In the genomic region with DNA sequence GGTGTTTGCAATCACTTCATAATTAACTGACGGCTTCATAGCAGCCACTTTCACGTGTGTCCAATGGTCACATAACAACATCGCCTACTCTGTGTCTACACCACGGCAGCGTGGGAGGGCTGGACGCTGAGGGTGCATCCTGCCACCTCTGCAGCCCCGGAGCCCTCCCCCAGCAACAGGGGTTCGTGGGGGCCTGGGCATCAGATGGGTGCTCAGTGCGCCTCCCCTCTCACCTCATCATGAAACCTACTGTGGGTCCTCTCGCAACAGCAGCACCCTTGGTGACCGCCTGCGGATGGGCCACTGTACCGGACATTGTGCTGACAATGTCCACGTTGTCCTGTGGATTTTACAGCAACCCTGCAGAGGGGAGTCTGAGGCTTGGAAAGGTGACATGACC, we compare ENCODE assay signal across 2 cellular contexts.
TF ChIP-seq lines count a peak whose summit lies in the region.

No MANE protein-coding gene starts in this region.

TF ChIP-seq in H1, 55 proteins besides CTCF, POLR2A, EP300 and RAD21:
- TF ChIP-seq RBBP5 (IDR thresholded peaks at IDR 0.05; ENCODE audit: borderline replicate concordance, low read depth, low read length) = no peak
- TF ChIP-seq CEBPB (IDR thresholded peaks at IDR 0.05; ENCODE audit: low read depth, low read length) = no peak
- TF ChIP-seq SIRT6 (IDR thresholded peaks at IDR 0.05; ENCODE audit: low read length) = no peak
- TF ChIP-seq SIX5 (IDR thresholded peaks at IDR 0.05; ENCODE audit: low read depth, low read length) = no peak
- TF ChIP-seq NANOG (IDR thresholded peaks at IDR 0.05; ENCODE audit: insufficient read depth, low read depth, low read length, poor library complexity, severe bottlenecking) = no peak
- TF ChIP-seq TAF1 (IDR thresholded peaks at IDR 0.05; ENCODE audit: low read depth, low read length) = no peak
- TF ChIP-seq SP4 (IDR thresholded peaks at IDR 0.05; ENCODE audit: low read length) = no peak
- TF ChIP-seq CHD2 (IDR thresholded peaks at IDR 0.05; ENCODE audit: low read length) = no peak
- TF ChIP-seq, protein P1, sequence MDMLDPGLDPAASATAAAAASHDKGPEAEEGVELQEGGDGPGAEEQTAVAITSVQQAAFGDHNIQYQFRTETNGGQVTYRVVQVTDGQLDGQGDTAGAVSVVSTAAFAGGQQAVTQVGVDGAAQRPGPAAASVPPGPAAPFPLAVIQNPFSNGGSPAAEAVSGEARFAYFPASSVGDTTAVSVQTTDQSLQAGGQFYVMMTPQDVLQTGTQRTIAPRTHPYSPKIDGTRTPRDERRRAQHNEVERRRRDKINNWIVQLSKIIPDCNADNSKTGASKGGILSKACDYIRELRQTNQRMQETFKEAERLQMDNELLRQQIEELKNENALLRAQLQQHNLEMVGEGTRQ (IDR thresholded peaks at IDR 0.05; ENCODE audit: low read length) = no peak
- TF ChIP-seq BRCA1 (IDR thresholded peaks at IDR 0.05; ENCODE audit: low read depth, low read length) = no peak
- no peak for TF ChIP-seq RFX5 (IDR thresholded peaks at IDR 0.05; ENCODE audit: borderline replicate concordance, low read depth, low read length)
TF ChIP-seq in H1: peak in this region for 0.

TF ChIP-seq in SK-N-SH, 30 proteins besides CTCF, POLR2A, EP300 and RAD21:
- TF ChIP-seq JUND (IDR thresholded peaks at IDR 0.05) = no peak
- no peak for TF ChIP-seq SMC3 (IDR thresholded peaks at IDR 0.05; ENCODE audit: low read depth, low read length)
- no peak for TF ChIP-seq FOSL2 (IDR thresholded peaks at IDR 0.05; ENCODE audit: borderline replicate concordance, low read depth)
- no peak for TF ChIP-seq TCF12 (IDR thresholded peaks at IDR 0.05)
- TF ChIP-seq, protein P2, sequence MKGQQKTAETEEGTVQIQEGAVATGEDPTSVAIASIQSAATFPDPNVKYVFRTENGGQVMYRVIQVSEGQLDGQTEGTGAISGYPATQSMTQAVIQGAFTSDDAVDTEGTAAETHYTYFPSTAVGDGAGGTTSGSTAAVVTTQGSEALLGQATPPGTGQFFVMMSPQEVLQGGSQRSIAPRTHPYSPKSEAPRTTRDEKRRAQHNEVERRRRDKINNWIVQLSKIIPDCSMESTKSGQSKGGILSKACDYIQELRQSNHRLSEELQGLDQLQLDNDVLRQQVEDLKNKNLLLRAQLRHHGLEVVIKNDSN (IDR thresholded peaks at IDR 0.05; ENCODE audit: borderline replicate concordance, low read depth) = no peak
- TF ChIP-seq, protein P3, sequence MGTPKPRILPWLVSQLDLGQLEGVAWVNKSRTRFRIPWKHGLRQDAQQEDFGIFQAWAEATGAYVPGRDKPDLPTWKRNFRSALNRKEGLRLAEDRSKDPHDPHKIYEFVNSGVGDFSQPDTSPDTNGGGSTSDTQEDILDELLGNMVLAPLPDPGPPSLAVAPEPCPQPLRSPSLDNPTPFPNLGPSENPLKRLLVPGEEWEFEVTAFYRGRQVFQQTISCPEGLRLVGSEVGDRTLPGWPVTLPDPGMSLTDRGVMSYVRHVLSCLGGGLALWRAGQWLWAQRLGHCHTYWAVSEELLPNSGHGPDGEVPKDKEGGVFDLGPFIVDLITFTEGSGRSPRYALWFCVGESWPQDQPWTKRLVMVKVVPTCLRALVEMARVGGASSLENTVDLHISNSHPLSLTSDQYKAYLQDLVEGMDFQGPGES (IDR thresholded peaks at IDR 0.05; ENCODE audit: low read depth, low read length) = no peak
- TF ChIP-seq, protein P4, sequence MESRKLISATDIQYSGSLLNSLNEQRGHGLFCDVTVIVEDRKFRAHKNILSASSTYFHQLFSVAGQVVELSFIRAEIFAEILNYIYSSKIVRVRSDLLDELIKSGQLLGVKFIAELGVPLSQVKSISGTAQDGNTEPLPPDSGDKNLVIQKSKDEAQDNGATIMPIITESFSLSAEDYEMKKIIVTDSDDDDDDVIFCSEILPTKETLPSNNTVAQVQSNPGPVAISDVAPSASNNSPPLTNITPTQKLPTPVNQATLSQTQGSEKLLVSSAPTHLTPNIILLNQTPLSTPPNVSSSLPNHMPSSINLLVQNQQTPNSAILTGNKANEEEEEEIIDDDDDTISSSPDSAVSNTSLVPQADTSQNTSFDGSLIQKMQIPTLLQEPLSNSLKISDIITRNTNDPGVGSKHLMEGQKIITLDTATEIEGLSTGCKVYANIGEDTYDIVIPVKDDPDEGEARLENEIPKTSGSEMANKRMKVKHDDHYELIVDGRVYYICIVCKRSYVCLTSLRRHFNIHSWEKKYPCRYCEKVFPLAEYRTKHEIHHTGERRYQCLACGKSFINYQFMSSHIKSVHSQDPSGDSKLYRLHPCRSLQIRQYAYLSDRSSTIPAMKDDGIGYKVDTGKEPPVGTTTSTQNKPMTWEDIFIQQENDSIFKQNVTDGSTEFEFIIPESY (IDR thresholded peaks at IDR 0.05; ENCODE audit: borderline replicate concordance, low read depth) = no peak
- no peak for TF ChIP-seq GATA2 (CRISPR knock-in tag; IDR thresholded peaks at IDR 0.05)
- no peak for TF ChIP-seq TAF1 (IDR thresholded peaks at IDR 0.05; ENCODE audit: borderline replicate concordance, low read depth, low read length)
- TF ChIP-seq POLR2AphosphoS5 (IDR thresholded peaks at IDR 0.05; ENCODE audit: low read depth, low read length) = no peak
- TF ChIP-seq, protein P5, sequence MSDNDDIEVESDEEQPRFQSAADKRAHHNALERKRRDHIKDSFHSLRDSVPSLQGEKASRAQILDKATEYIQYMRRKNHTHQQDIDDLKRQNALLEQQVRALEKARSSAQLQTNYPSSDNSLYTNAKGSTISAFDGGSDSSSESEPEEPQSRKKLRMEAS (IDR thresholded peaks at IDR 0.05; ENCODE audit: low read depth) = no peak
- no peak for TF ChIP-seq RCOR1 (IDR thresholded peaks at IDR 0.05; ENCODE audit: low read length)
- TF ChIP-seq, protein P1 (IDR thresholded peaks at IDR 0.05; ENCODE audit: borderline replicate concordance, low read depth, low read length) = no peak
- TF ChIP-seq GABPA (IDR thresholded peaks at IDR 0.05; ENCODE audit: low read depth) = no peak
- TF ChIP-seq YY1 (IDR thresholded peaks at IDR 0.05; ENCODE audit: low read depth) = no peak
- TF ChIP-seq FOXM1 (IDR thresholded peaks at IDR 0.05; ENCODE audit: low read depth) = no peak
